ENCODE assay signal across 1 cellular context in genomic region chr10:71747039-71747807, GRCh38.
TF ChIP-seq lines count a peak whose summit lies in the region.

No MANE protein-coding gene starts in this region.

TF ChIP-seq in K562, 482 proteins besides CTCF, POLR2A, EP300 and RAD21 (continued from another document):
- no peak for TF ChIP-seq BRCA1 (IDR thresholded peaks at IDR 0.05)
- peak; percentile 96; the same call in 1 of the 2 replicates for TF ChIP-seq BRCA1 (CRISPR knock-in tag; IDR thresholded peaks at IDR 0.05)
- no peak for TF ChIP-seq NBN (IDR thresholded peaks at IDR 0.05; ENCODE audit: low read depth)
- TF ChIP-seq TSC22D4 (tag; IDR thresholded peaks at IDR 0.05), result no peak
- TF ChIP-seq E2F5 (CRISPR knock-in tag; IDR thresholded peaks at IDR 0.05), result peak; percentile 46; the same call in 1 of the 2 replicates
- TF ChIP-seq TFAP4 (CRISPR knock-in tag; IDR thresholded peaks at IDR 0.05; ENCODE audit: borderline replicate concordance), result peak; percentile 22; the same call in 1 of the 2 replicates
- no peak for TF ChIP-seq ZBTB1 (CRISPR knock-in tag; IDR thresholded peaks at IDR 0.05; ENCODE audit: borderline replicate concordance, low read depth)
- no peak for TF ChIP-seq TEAD1 (CRISPR knock-in tag; IDR thresholded peaks at IDR 0.05)
- TF ChIP-seq BRD4 (IDR thresholded peaks at IDR 0.05), result no peak
- TF ChIP-seq KLF10 (CRISPR knock-in tag; IDR thresholded peaks at IDR 0.05), result 0 out of 2 replicates have a peak, but pooled peaks have one; percentile 4
- peak; percentile 21; the same call in 1 of the 2 replicates for TF ChIP-seq ZFPM2 (CRISPR knock-in tag; IDR thresholded peaks at IDR 0.05)
- no peak for TF ChIP-seq IFI16 (CRISPR knock-in tag; IDR thresholded peaks at IDR 0.05)
- no peak for TF ChIP-seq PHB2 (IDR thresholded peaks at IDR 0.05; ENCODE audit: low read depth)
- TF ChIP-seq ZNF644 (tag; IDR thresholded peaks at IDR 0.05; ENCODE audit: low read depth), result no peak
- TF ChIP-seq ZNF121 (CRISPR knock-in tag; conservative IDR thresholded peaks at IDR 0.05), result no peak
- TF ChIP-seq SAFB2 (IDR thresholded peaks at IDR 0.05; ENCODE audit: borderline replicate concordance, low read depth, low read length, severe bottlenecking), result no peak
- no peak for TF ChIP-seq ELF2 (CRISPR knock-in tag; IDR thresholded peaks at IDR 0.05)
- no peak for TF ChIP-seq BDP1 (IDR thresholded peaks at IDR 0.05; ENCODE audit: insufficient read depth, insufficient read length)
- no peak for TF ChIP-seq NFE2L1 (tag; IDR thresholded peaks at IDR 0.05; ENCODE audit: borderline replicate concordance, low read depth)
- no peak for TF ChIP-seq CHAMP1 (IDR thresholded peaks at IDR 0.05)
- no peak for TF ChIP-seq TSHZ1 (CRISPR knock-in tag; IDR thresholded peaks at IDR 0.05)
- TF ChIP-seq GTF2E2 (tag; IDR thresholded peaks at IDR 0.05), result no peak
- no peak for TF ChIP-seq ZNF239 (CRISPR knock-in tag; IDR thresholded peaks at IDR 0.05)
- TF ChIP-seq FOXJ3 (CRISPR knock-in tag; IDR thresholded peaks at IDR 0.05), result no peak
- TF ChIP-seq ARID1B (IDR thresholded peaks at IDR 0.05), result no peak
- no peak for TF ChIP-seq PRMT5 (CRISPR knock-in tag; IDR thresholded peaks at IDR 0.05)
- TF ChIP-seq ZNF57 (CRISPR knock-in tag; IDR thresholded peaks at IDR 0.05), result no peak
- no peak for TF ChIP-seq CREBBP (IDR thresholded peaks at IDR 0.05; ENCODE audit: low read depth, low read length)
- no peak for TF ChIP-seq NFATC3 (IDR thresholded peaks at IDR 0.05)
- TF ChIP-seq MCM5 (IDR thresholded peaks at IDR 0.05; ENCODE audit: low read depth), result no peak
- no peak for TF ChIP-seq PURB (CRISPR knock-in tag; IDR thresholded peaks at IDR 0.05; ENCODE audit: low read depth)
- TF ChIP-seq SMAD2 (IDR thresholded peaks at IDR 0.05; ENCODE audit: low read depth, low read length), result no peak
- no peak for TF ChIP-seq RBM25 (IDR thresholded peaks at IDR 0.05; ENCODE audit: low read depth, low read length, severe bottlenecking)
- 0 out of 2 replicates have a peak, but pooled peaks have one; percentile 59 for TF ChIP-seq HMGXB4 (CRISPR knock-in tag; IDR thresholded peaks at IDR 0.05)
- no peak for TF ChIP-seq ZNF212 (CRISPR knock-in tag; IDR thresholded peaks at IDR 0.05)
- TF ChIP-seq DDX20 (tag; IDR thresholded peaks at IDR 0.05; ENCODE audit: low read depth), result no peak
- no peak for TF ChIP-seq JUND (IDR thresholded peaks at IDR 0.05; ENCODE audit: borderline replicate concordance, low read depth, low read length)
- TF ChIP-seq JUND (tag; IDR thresholded peaks at IDR 0.05; ENCODE audit: borderline replicate concordance, low read depth, low read length), result no peak
- TF ChIP-seq RCOR1 (IDR thresholded peaks at IDR 0.05; ENCODE audit: borderline replicate concordance in 1 of 2, low read depth in 2 of 2, low read length in 2 of 2), result no peak
- no peak for TF ChIP-seq HLTF (IDR thresholded peaks at IDR 0.05)
- TF ChIP-seq TAF9B (IDR thresholded peaks at IDR 0.05; ENCODE audit: partially characterized antibody), result no peak
- TF ChIP-seq ZNF655 (CRISPR knock-in tag; IDR thresholded peaks at IDR 0.05), result 0 out of 2 replicates have a peak, but pooled peaks have one; percentile 45
- TF ChIP-seq CEBPB (tag; IDR thresholded peaks at IDR 0.05), result no peak
- TF ChIP-seq RB1 (IDR thresholded peaks at IDR 0.05; ENCODE audit: low read depth), result no peak
- TF ChIP-seq GABPB1 (CRISPR knock-in tag; IDR thresholded peaks at IDR 0.05), result no peak
- TF ChIP-seq ZNF24 (IDR thresholded peaks at IDR 0.05), result no peak
- TF ChIP-seq NELFE (IDR thresholded peaks at IDR 0.05; ENCODE audit: insufficient read depth, insufficient read length), result no peak
- TF ChIP-seq ZNF512 (tag; IDR thresholded peaks at IDR 0.05), result no peak
- TF ChIP-seq ZNF717 (CRISPR knock-in tag; IDR thresholded peaks at IDR 0.05), result 0 out of 2 replicates have a peak, but pooled peaks have one; percentile 14
- no peak for TF ChIP-seq COPS2 (conservative IDR thresholded peaks at IDR 0.05)
- TF ChIP-seq E2F1 (CRISPR knock-in tag; IDR thresholded peaks at IDR 0.05), result peak; percentile 68; the same call in 1 of the 2 replicates
- TF ChIP-seq PHB (CRISPR knock-in tag; IDR thresholded peaks at IDR 0.05), result peak; percentile 66; the same call in 1 of the 2 replicates
- TF ChIP-seq RBFOX2 (IDR thresholded peaks at IDR 0.05; ENCODE audit: low read depth, low read length), result no peak; the same call in 1 of the 2 replicates
